Comparison of ENCODE assay signal across 1 cellular context in genomic region chrX:318739-319578, GRCh38.
A peak's percentile ranks its signal among the peaks of the same experiment; 100 is the strongest.
TF ChIP-seq lines count a peak whose summit lies in the region.

Gene GTPBP6, minus strand, starts transcription at chrX:318796. Its CDS starts 9 bp downstream, at chrX:318787.

TF ChIP-seq in K562, 482 proteins besides CTCF, POLR2A, EP300 and RAD21 (continued from another document and continues in another):
- TF ChIP-seq, protein P1, sequence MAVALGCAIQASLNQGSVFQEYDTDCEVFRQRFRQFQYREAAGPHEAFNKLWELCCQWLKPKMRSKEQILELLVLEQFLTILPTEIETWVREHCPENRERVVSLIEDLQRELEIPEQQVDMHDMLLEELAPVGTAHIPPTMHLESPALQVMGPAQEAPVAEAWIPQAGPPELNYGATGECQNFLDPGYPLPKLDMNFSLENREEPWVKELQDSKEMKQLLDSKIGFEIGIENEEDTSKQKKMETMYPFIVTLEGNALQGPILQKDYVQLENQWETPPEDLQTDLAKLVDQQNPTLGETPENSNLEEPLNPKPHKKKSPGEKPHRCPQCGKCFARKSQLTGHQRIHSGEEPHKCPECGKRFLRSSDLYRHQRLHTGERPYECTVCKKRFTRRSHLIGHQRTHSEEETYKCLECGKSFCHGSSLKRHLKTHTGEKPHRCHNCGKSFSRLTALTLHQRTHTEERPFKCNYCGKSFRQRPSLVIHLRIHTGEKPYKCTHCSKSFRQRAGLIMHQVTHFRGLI (CRISPR knock-in tag; IDR thresholded peaks at IDR 0.05), result no peak
- TF ChIP-seq PYGO2 (tag; IDR thresholded peaks at IDR 0.05) (no peak), ZNF551 (CRISPR knock-in tag; IDR thresholded peaks at IDR 0.05) (no peak), BCL6 (CRISPR knock-in tag; IDR thresholded peaks at IDR 0.05) (no peak), PPARD (CRISPR knock-in tag; IDR thresholded peaks at IDR 0.05) (no peak), RBM22 (IDR thresholded peaks at IDR 0.05; ENCODE audit: low read depth, low read length, poor library complexity, severe bottlenecking) (no peak), U2AF2 (optimal IDR thresholded peaks at IDR 0.05; ENCODE audit: low read depth, low read length) (no peak), ARNT (IDR thresholded peaks at IDR 0.05) (no peak), BRD4 (IDR thresholded peaks at IDR 0.05) (no peak), GATAD2B (IDR thresholded peaks at IDR 0.05; ENCODE audit: borderline replicate concordance) (no peak), HNRNPUL1 (IDR thresholded peaks at IDR 0.05; ENCODE audit: low read length) (no peak), DDX20 (tag; IDR thresholded peaks at IDR 0.05; ENCODE audit: low read depth) (no peak), PURB (CRISPR knock-in tag; IDR thresholded peaks at IDR 0.05; ENCODE audit: low read depth) (no peak), E2F3 (CRISPR knock-in tag; IDR thresholded peaks at IDR 0.05) (no peak), SRSF9 (IDR thresholded peaks at IDR 0.05; ENCODE audit: borderline replicate concordance, low read depth, low read length) (no peak), ATF1 (CRISPR knock-in tag; IDR thresholded peaks at IDR 0.05) (no peak), ATF1 (tag; IDR thresholded peaks at IDR 0.05) (peak; percentile 76), NEUROD1 (IDR thresholded peaks at IDR 0.05; ENCODE audit: borderline replicate concordance, low read depth, low read length, partially characterized antibody) (peak; percentile 58), HMGN3 (IDR thresholded peaks at IDR 0.05; ENCODE audit: borderline replicate concordance, extremely low read depth, insufficient read length, low read depth, low read length) (peak; percentile 28), ZNF584 (CRISPR knock-in tag; IDR thresholded peaks at IDR 0.05; ENCODE audit: low read depth) (no peak), ESRRB (CRISPR knock-in tag; IDR thresholded peaks at IDR 0.05; ENCODE audit: borderline replicate concordance) (no peak), MEIS2 (IDR thresholded peaks at IDR 0.05; ENCODE audit: partially characterized antibody) (peak; percentile 76), ZNF175 (CRISPR knock-in tag; IDR thresholded peaks at IDR 0.05; ENCODE audit: low read depth) (no peak), NFIX (CRISPR knock-in tag; IDR thresholded peaks at IDR 0.05; ENCODE audit: low read depth) (no peak), HIVEP1 (CRISPR knock-in tag; IDR thresholded peaks at IDR 0.05) (no peak), SMAD1 (IDR thresholded peaks at IDR 0.05; ENCODE audit: low read depth, low read length, partially characterized antibody) (peak; percentile 9), HNRNPK (IDR thresholded peaks at IDR 0.05; ENCODE audit: low read depth, low read length, poor library complexity, severe bottlenecking) (no peak), SAP30 (IDR thresholded peaks at IDR 0.05; ENCODE audit: borderline replicate concordance, insufficient read depth, low read depth, low read length, poor library complexity, severe bottlenecking) (no peak), MBD2 (IDR thresholded peaks at IDR 0.05; ENCODE audit: borderline replicate concordance, low read depth) (peak; percentile 90; the same call in 1 of the 2 replicates), ZNF444 (CRISPR knock-in tag; IDR thresholded peaks at IDR 0.05) (no peak), SMARCE1 (IDR thresholded peaks at IDR 0.05) (no peak), FIP1L1 (IDR thresholded peaks at IDR 0.05; ENCODE audit: low read depth, low read length, poor library complexity, severe bottlenecking) (peak; percentile 77), MAX (CRISPR knock-in tag; IDR thresholded peaks at IDR 0.05) (peak; percentile 89), SMARCB1 (IDR thresholded peaks at IDR 0.05; ENCODE audit: insufficient read length, low read depth) (no peak), PHTF2 (CRISPR knock-in tag; IDR thresholded peaks at IDR 0.05) (no peak), WHSC1 (IDR thresholded peaks at IDR 0.05; ENCODE audit: low read length) (no peak), ZNF764 (CRISPR knock-in tag; IDR thresholded peaks at IDR 0.05; ENCODE audit: low read depth) (no peak), NR4A1 (CRISPR knock-in tag; IDR thresholded peaks at IDR 0.05) (no peak), NR4A1 (tag; IDR thresholded peaks at IDR 0.05) (no peak), SAFB (IDR thresholded peaks at IDR 0.05; ENCODE audit: borderline replicate concordance, low read depth, low read length) (no peak), HES1 (IDR thresholded peaks at IDR 0.05; ENCODE audit: low read depth) (peak; percentile 87), ZC3H4 (CRISPR knock-in tag; IDR thresholded peaks at IDR 0.05; ENCODE audit: borderline replicate concordance) (no peak), RCOR1 (IDR thresholded peaks at IDR 0.05; ENCODE audit: borderline replicate concordance in 1 of 2, low read depth in 2 of 2, low read length in 2 of 2) (no peak), SRSF7 (optimal IDR thresholded peaks at IDR 0.05; ENCODE audit: low read depth, low read length) (no peak), SP1 (CRISPR knock-in tag; IDR thresholded peaks at IDR 0.05) (peak; percentile 83), KLF1 (tag; IDR thresholded peaks at IDR 0.05) (peak; percentile 24; the same call in 1 of the 2 replicates), SP2 (IDR thresholded peaks at IDR 0.05; ENCODE audit: extremely low read depth, low read depth, low read length, poor library complexity, severe bottlenecking) (peak; percentile 52), NFATC3 (IDR thresholded peaks at IDR 0.05) (no peak), GABPB1 (CRISPR knock-in tag; IDR thresholded peaks at IDR 0.05) (peak; percentile 48; the same call in 1 of the 2 replicates), TAF9B (IDR thresholded peaks at IDR 0.05; ENCODE audit: partially characterized antibody) (peak; percentile 58), CHCHD3 (CRISPR knock-in tag; IDR thresholded peaks at IDR 0.05) (no peak), SAFB2 (IDR thresholded peaks at IDR 0.05; ENCODE audit: borderline replicate concordance, low read depth, low read length, severe bottlenecking) (no peak), TEAD1 (CRISPR knock-in tag; IDR thresholded peaks at IDR 0.05) (no peak), FOS (IDR thresholded peaks at IDR 0.05; ENCODE audit: extremely low read depth, insufficient read length) (peak; percentile 95), BMI1 (IDR thresholded peaks at IDR 0.05; ENCODE audit: low read length) (no peak), ZNF431 (CRISPR knock-in tag; IDR thresholded peaks at IDR 0.05) (no peak), CREB1 (IDR thresholded peaks at IDR 0.05) (peak; percentile 10; the same call in 1 of the 2 replicates), CREB1 (CRISPR knock-in tag; IDR thresholded peaks at IDR 0.05) (peak; percentile 61), YY1 (IDR thresholded peaks at IDR 0.05; ENCODE audit: borderline replicate concordance in 1 of 3, control insufficient read depth in 1 of 3, extremely low read depth in 1 of 3, insufficient read depth in 3 of 3, insufficient read length in 1 of 3, insufficient replicate concordance in 2 of 3, low read depth in 1 of 3, low read length in 2 of 3) (peak in 1 of 3 experiments; percentile 20), ZEB2 (IDR thresholded peaks at IDR 0.05) (no peak)
- TF ChIP-seq, protein P2, sequence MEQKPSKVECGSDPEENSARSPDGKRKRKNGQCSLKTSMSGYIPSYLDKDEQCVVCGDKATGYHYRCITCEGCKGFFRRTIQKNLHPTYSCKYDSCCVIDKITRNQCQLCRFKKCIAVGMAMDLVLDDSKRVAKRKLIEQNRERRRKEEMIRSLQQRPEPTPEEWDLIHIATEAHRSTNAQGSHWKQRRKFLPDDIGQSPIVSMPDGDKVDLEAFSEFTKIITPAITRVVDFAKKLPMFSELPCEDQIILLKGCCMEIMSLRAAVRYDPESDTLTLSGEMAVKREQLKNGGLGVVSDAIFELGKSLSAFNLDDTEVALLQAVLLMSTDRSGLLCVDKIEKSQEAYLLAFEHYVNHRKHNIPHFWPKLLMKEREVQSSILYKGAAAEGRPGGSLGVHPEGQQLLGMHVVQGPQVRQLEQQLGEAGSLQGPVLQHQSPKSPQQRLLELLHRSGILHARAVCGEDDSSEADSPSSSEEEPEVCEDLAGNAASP (IDR thresholded peaks at IDR 0.05), result no peak
- TF ChIP-seq, protein P3, sequence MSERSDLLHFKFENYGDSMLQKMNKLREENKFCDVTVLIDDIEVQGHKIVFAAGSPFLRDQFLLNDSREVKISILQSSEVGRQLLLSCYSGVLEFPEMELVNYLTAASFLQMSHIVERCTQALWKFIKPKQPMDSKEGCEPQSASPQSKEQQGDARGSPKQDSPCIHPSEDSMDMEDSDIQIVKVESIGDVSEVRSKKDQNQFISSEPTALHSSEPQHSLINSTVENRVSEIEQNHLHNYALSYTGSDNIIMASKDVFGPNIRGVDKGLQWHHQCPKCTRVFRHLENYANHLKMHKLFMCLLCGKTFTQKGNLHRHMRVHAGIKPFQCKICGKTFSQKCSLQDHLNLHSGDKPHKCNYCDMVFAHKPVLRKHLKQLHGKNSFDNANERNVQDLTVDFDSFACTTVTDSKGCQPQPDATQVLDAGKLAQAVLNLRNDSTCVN (CRISPR knock-in tag; IDR thresholded peaks at IDR 0.05), result no peak
- TF ChIP-seq, protein P4, sequence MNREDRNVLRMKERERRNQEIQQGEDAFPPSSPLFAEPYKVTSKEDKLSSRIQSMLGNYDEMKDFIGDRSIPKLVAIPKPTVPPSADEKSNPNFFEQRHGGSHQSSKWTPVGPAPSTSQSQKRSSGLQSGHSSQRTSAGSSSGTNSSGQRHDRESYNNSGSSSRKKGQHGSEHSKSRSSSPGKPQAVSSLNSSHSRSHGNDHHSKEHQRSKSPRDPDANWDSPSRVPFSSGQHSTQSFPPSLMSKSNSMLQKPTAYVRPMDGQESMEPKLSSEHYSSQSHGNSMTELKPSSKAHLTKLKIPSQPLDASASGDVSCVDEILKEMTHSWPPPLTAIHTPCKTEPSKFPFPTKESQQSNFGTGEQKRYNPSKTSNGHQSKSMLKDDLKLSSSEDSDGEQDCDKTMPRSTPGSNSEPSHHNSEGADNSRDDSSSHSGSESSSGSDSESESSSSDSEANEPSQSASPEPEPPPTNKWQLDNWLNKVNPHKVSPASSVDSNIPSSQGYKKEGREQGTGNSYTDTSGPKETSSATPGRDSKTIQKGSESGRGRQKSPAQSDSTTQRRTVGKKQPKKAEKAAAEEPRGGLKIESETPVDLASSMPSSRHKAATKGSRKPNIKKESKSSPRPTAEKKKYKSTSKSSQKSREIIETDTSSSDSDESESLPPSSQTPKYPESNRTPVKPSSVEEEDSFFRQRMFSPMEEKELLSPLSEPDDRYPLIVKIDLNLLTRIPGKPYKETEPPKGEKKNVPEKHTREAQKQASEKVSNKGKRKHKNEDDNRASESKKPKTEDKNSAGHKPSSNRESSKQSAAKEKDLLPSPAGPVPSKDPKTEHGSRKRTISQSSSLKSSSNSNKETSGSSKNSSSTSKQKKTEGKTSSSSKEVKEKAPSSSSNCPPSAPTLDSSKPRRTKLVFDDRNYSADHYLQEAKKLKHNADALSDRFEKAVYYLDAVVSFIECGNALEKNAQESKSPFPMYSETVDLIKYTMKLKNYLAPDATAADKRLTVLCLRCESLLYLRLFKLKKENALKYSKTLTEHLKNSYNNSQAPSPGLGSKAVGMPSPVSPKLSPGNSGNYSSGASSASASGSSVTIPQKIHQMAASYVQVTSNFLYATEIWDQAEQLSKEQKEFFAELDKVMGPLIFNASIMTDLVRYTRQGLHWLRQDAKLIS (CRISPR knock-in tag; IDR thresholded peaks at IDR 0.05), result no peak
- TF ChIP-seq, protein P5, sequence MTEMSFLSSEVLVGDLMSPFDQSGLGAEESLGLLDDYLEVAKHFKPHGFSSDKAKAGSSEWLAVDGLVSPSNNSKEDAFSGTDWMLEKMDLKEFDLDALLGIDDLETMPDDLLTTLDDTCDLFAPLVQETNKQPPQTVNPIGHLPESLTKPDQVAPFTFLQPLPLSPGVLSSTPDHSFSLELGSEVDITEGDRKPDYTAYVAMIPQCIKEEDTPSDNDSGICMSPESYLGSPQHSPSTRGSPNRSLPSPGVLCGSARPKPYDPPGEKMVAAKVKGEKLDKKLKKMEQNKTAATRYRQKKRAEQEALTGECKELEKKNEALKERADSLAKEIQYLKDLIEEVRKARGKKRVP (CRISPR knock-in tag; IDR thresholded peaks at IDR 0.05), result no peak
- TF ChIP-seq, protein P6, sequence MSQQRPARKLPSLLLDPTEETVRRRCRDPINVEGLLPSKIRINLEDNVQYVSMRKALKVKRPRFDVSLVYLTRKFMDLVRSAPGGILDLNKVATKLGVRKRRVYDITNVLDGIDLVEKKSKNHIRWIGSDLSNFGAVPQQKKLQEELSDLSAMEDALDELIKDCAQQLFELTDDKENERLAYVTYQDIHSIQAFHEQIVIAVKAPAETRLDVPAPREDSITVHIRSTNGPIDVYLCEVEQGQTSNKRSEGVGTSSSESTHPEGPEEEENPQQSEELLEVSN (IDR thresholded peaks at IDR 0.05; ENCODE audit: borderline replicate concordance in 1 of 2, extremely low read depth in 1 of 2, insufficient read depth in 1 of 2, insufficient read length in 1 of 2, low read depth in 1 of 2, low read length in 1 of 2, poor library complexity in 1 of 2, severe bottlenecking in 1 of 2), result peak in 1 of 2 experiments; percentile 5
